In the genomic region with DNA sequence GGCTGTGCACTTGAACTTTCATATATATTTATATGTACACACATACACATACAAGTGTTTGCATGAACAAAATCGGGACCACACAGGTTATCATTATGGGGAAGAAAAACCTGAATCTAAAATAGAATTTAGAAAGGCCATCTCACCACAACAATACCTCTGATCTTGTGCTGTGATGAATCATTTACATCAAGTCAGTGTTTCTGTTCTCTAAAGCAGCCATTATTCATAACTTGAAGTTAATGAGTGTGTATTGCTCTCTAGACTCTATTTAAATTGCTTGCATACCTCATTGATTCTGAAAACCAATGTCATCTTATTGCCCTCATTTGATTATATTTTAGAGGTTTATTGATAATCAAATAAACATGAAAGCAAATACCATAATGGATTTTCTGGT, we compare ENCODE assay signal across 10 cellular contexts.
A peak's percentile ranks its signal among the peaks of the same experiment; 100 is the strongest.
DNase-seq lines count a peak whose midpoint lies in the region; ATAC-seq and TF ChIP-seq lines count a peak whose summit lies in the region.
"Had no signal": no experiment of that assay in that cellular context is flagged by ENCODE, and none has a peak within 500 bp of the region (broad histone marks: within the 10 kb centered on the region; RNA-seq: fewer than 3 reads in every experiment).

No MANE protein-coding gene starts in this region.

- H3K9me3 Mint-ChIP-seq in brain (no peaks in the 10 kb centered on the region), MCF 10A (ENCODE audit: unreplicated experiment) (no peaks in the 10 kb centered on the region), glutamatergic neuron (ENCODE audit: unreplicated experiment) (peaks cover 5% of the 10 kb centered on the region)

- peak overlapping the region in 12 of 59 donors; percentile 1 to 36 (median 24) for H3K27ac ChIP-seq in dorsolateral prefrontal cortex
- H3K27ac ChIP-seq: thoracic aorta had no signal

- intact Hi-C loops in MCF 10A (cut with micrococcal nuclease), result no loop called here
- intact Hi-C loops in dorsolateral prefrontal cortex (cut with DNase I), result no loop called here

- peaks cover 49% of the 10 kb centered on the region for H3K36me3 Mint-ChIP-seq in brain
- H3K36me3 Mint-ChIP-seq in MCF 10A (ENCODE audit: insufficient read depth, unreplicated experiment), result peaks cover 48% of the 10 kb centered on the region
- peaks cover 5% of the 10 kb centered on the region for H3K36me3 Mint-ChIP-seq in glutamatergic neuron (ENCODE audit: unreplicated experiment)

- peak; percentile 92 for ATAC-seq in GM18867 (IDR thresholded peaks at IDR 0.05; ENCODE audit: unreplicated experiment)
- ATAC-seq in GM21381 (IDR thresholded peaks at IDR 0.05; ENCODE audit: unreplicated experiment), result peak; percentile 94
- peak; percentile 94 for ATAC-seq in HG03064 (IDR thresholded peaks at IDR 0.05; ENCODE audit: low read depth, unreplicated experiment)

- H3K27me3 ChIP-seq in dorsolateral prefrontal cortex, result no peaks in the 10 kb centered on the region

- H3K4me1 Mint-ChIP-seq in brain (peaks cover 36% of the 10 kb centered on the region), MCF 10A (ENCODE audit: insufficient read depth, unreplicated experiment) (no peaks in the 10 kb centered on the region), glutamatergic neuron (ENCODE audit: low read depth, unreplicated experiment) (peaks cover 7% of the 10 kb centered on the region)

- H3K27ac Mint-ChIP-seq in brain (peak overlapping the region in 3 of 5 experiments; percentile 4 to 48 (median 5)), MCF 10A (ENCODE audit: low read depth, unreplicated experiment) (no peak overlapping the region), glutamatergic neuron (ENCODE audit: unreplicated experiment) (no peak overlapping the region)

- H3K27me3 Mint-ChIP-seq in brain (no peaks in the 10 kb centered on the region), MCF 10A (ENCODE audit: insufficient read depth, unreplicated experiment) (no peaks in the 10 kb centered on the region), glutamatergic neuron (ENCODE audit: unreplicated experiment) (peaks cover 4% of the 10 kb centered on the region)

- no TSS peak for BruUV-seq in MCF 10A (replicated peaks; lab: Mats Ljungman, UMichigan)

- H3K4me3 Mint-ChIP-seq in brain, result no peak overlapping the region
- no peak overlapping the region for H3K4me3 Mint-ChIP-seq in MCF 10A (ENCODE audit: unreplicated experiment)
- H3K4me3 Mint-ChIP-seq in glutamatergic neuron (ENCODE audit: unreplicated experiment), result no peak overlapping the region

- POLR2A ChIA-PET in MCF 10A (lab: Yijun Ruan, JAX), result no interaction called here

- DNase-seq in MCF 10A (ENCODE audit: unreplicated experiment) (no peak), glutamatergic neuron (no peak), dorsolateral prefrontal cortex (no peak)
- DNase-seq: anterior cingulate cortex, NCI-H1048 had no signal

- no peak overlapping the region for H3K4me3 ChIP-seq in dorsolateral prefrontal cortex
- H3K4me3 ChIP-seq: thoracic aorta had no signal

- TF ChIP-seq CTCF in brain (conservative IDR thresholded peaks at IDR 0.05) (no peak), MCF 10A (IDR thresholded peaks at IDR 0.05; ENCODE audit: unreplicated experiment) (no peak), glutamatergic neuron (IDR thresholded peaks at IDR 0.05; ENCODE audit: partially characterized antibody, unreplicated experiment) (no peak), dorsolateral prefrontal cortex (IDR thresholded peaks at IDR 0.05 in 54 of 56, conservative IDR thresholded peaks at IDR 0.05 in 2 of 56; ENCODE audit: low read depth in 1 of 56, partially characterized antibody in 56 of 56) (no peak)

- CTCF ChIA-PET in MCF 10A (lab: Yijun Ruan, JAX), result no interaction called here

Comparison
In these comparisons a context has a peak if more than half of its experiments do, and no peak if none do; other contexts are left out.
1. H3K27ac Mint-ChIP-seq: peak in brain (3 of 5); none in MCF 10A (single experiment) and glutamatergic neuron (single experiment).
2. Peak in every context shown above with its lines, with median percentiles within 50 percentile points of each other: ATAC-seq.